15 cellular contexts compared by ENCODE assay signal in genomic region chr20:35165221-35166185, GRCh38.
"Had no signal": no experiment of that assay in that cellular context is flagged by ENCODE, and none has a peak within 500 bp of the region (broad histone marks: within the 10 kb centered on the region; RNA-seq: fewer than 3 reads in every experiment).

No MANE protein-coding gene starts in this region.

- H3K27me3 ChIP-seq: cardiac muscle cell, tibial nerve had no signal

- H3K27ac ChIP-seq: cardiac muscle cell, foreskin keratinocyte, tibial nerve had no signal

- H3K27me3 Mint-ChIP-seq: T-helper 17 cell had no signal

- H3K4me3 Mint-ChIP-seq: activated naive CD4-positive, alpha-beta T cell treated with anti-CD3 and anti-CD28 coated beads, Interleukin-2, amount 10 ng/mL, durations not matched to agents 7 days and 5 days; T-helper 17 cell had no signal

- H3K4me1 ChIP-seq: foreskin keratinocyte had no signal

- H3K9me3 ChIP-seq: tibial nerve had no signal

- H3K27ac Mint-ChIP-seq: activated naive CD4-positive, alpha-beta T cell treated with anti-CD3 and anti-CD28 coated beads, Interleukin-2, amount 10 ng/mL, durations not matched to agents 7 days and 5 days; T-helper 17 cell had no signal

- H3K4me3 ChIP-seq: cardiac muscle cell, lung, tibial nerve had no signal

- H3K36me3 ChIP-seq: cardiac muscle cell, tibial nerve had no signal

- ATAC-seq: foreskin keratinocyte, T-helper 17 cell had no signal

- DNase-seq: activated CD4-positive, alpha-beta T cell treated with anti-CD3 and anti-CD28 coated beads for 1 hour; activated CD4-positive, alpha-beta T cell treated with anti-CD3 and anti-CD28 coated beads, Interleukin-2, amount 50 U/mL, for 48 hours; activated naive CD4-positive, alpha-beta T cell treated with anti-CD3 and anti-CD28 coated beads, Interleukin-2, amount 10 ng/mL, durations not matched to agents 7 days and 5 days; activated T-cell treated with anti-CD3 and anti-CD28 coated beads, Interleukin-2, amount 50 U/mL, for 1 hour; effector CD4-positive, alpha-beta T cell; foreskin keratinocyte; midbrain; SIG-M5; stimulated activated CD4-positive, alpha-beta T cell treated with anti-CD3 and anti-CD28 coated beads, Interleukin-15, amount 100 ng/mL, for 24 hours; stimulated activated CD4-positive, alpha-beta T cell treated with anti-CD3 and anti-CD28 coated beads, Interleukin-4, amount 100 ng/mL, for 1 hour; stimulated activated naive CD4-positive, alpha-beta T cell; T-helper 17 cell had no signal
